Comparison of ENCODE assay signal across 1 cellular context in the genomic region with DNA sequence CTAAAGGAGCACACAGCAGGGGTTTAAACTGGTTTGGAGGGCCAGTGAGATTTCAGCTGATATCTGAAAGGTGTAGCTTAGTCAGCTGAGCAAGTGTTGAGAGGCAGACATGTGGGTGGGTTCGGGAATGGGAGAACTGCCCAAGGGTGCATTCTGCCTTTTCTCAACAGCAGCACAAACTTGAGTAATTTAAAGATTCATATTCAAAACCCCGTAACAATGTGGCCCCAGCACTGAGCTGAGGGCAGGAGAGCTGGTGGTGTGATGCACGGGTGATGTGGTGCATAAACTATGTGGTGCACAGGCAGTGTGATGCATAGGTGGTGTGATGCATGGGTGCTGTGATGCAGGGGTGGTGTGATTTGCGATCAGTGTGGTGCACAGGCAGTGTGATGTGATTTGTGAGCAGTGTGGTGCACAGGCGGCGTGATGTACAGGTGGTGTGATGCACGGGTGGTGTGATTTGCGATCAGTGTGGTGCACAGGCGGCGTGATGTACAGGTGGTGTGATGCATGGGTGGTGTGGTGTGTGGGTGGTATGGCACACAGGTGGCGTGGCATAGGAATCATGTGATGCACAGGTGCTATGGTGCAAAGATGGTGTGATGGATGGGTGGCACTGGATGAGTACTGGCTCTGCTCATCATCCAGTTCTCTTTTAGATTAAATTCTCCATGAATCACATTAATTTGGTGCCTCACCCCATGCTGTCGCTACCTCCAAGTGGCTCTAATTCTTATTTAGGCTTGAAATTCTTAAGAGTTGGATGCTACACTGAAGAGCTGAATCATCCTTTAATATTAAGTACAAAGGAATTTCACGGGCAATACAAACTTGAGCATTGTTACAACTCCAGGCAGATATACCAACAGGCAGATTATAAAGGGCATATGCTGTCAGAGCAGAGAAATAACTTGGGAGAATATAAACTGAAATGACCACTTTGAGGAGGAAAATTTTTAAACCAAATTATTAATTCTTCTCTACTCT.
TF ChIP-seq lines count a peak whose summit lies in the region.

No MANE protein-coding gene starts in this region.

TF ChIP-seq in GM23338, 12 proteins besides CTCF, POLR2A, EP300 and RAD21 (continued from another document):
- TF ChIP-seq, protein P1, sequence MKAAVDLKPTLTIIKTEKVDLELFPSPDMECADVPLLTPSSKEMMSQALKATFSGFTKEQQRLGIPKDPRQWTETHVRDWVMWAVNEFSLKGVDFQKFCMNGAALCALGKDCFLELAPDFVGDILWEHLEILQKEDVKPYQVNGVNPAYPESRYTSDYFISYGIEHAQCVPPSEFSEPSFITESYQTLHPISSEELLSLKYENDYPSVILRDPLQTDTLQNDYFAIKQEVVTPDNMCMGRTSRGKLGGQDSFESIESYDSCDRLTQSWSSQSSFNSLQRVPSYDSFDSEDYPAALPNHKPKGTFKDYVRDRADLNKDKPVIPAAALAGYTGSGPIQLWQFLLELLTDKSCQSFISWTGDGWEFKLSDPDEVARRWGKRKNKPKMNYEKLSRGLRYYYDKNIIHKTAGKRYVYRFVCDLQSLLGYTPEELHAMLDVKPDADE (IDR thresholded peaks at IDR 0.05), result no peak
- TF ChIP-seq STAT1 (IDR thresholded peaks at IDR 0.05; ENCODE audit: unreplicated experiment) (no peak), EZH2phosphoT487 (IDR thresholded peaks at IDR 0.05; ENCODE audit: unreplicated experiment) (no peak), NANOG (IDR thresholded peaks at IDR 0.05; ENCODE audit: borderline replicate concordance) (no peak), EZH2 (IDR thresholded peaks at IDR 0.05; ENCODE audit: low read depth, unreplicated experiment) (no peak), ZNF114 (CRISPR knock-in tag; IDR thresholded peaks at IDR 0.05) (no peak), JUNB (IDR thresholded peaks at IDR 0.05; ENCODE audit: unreplicated experiment) (no peak)
- TF ChIP-seq, protein P2, sequence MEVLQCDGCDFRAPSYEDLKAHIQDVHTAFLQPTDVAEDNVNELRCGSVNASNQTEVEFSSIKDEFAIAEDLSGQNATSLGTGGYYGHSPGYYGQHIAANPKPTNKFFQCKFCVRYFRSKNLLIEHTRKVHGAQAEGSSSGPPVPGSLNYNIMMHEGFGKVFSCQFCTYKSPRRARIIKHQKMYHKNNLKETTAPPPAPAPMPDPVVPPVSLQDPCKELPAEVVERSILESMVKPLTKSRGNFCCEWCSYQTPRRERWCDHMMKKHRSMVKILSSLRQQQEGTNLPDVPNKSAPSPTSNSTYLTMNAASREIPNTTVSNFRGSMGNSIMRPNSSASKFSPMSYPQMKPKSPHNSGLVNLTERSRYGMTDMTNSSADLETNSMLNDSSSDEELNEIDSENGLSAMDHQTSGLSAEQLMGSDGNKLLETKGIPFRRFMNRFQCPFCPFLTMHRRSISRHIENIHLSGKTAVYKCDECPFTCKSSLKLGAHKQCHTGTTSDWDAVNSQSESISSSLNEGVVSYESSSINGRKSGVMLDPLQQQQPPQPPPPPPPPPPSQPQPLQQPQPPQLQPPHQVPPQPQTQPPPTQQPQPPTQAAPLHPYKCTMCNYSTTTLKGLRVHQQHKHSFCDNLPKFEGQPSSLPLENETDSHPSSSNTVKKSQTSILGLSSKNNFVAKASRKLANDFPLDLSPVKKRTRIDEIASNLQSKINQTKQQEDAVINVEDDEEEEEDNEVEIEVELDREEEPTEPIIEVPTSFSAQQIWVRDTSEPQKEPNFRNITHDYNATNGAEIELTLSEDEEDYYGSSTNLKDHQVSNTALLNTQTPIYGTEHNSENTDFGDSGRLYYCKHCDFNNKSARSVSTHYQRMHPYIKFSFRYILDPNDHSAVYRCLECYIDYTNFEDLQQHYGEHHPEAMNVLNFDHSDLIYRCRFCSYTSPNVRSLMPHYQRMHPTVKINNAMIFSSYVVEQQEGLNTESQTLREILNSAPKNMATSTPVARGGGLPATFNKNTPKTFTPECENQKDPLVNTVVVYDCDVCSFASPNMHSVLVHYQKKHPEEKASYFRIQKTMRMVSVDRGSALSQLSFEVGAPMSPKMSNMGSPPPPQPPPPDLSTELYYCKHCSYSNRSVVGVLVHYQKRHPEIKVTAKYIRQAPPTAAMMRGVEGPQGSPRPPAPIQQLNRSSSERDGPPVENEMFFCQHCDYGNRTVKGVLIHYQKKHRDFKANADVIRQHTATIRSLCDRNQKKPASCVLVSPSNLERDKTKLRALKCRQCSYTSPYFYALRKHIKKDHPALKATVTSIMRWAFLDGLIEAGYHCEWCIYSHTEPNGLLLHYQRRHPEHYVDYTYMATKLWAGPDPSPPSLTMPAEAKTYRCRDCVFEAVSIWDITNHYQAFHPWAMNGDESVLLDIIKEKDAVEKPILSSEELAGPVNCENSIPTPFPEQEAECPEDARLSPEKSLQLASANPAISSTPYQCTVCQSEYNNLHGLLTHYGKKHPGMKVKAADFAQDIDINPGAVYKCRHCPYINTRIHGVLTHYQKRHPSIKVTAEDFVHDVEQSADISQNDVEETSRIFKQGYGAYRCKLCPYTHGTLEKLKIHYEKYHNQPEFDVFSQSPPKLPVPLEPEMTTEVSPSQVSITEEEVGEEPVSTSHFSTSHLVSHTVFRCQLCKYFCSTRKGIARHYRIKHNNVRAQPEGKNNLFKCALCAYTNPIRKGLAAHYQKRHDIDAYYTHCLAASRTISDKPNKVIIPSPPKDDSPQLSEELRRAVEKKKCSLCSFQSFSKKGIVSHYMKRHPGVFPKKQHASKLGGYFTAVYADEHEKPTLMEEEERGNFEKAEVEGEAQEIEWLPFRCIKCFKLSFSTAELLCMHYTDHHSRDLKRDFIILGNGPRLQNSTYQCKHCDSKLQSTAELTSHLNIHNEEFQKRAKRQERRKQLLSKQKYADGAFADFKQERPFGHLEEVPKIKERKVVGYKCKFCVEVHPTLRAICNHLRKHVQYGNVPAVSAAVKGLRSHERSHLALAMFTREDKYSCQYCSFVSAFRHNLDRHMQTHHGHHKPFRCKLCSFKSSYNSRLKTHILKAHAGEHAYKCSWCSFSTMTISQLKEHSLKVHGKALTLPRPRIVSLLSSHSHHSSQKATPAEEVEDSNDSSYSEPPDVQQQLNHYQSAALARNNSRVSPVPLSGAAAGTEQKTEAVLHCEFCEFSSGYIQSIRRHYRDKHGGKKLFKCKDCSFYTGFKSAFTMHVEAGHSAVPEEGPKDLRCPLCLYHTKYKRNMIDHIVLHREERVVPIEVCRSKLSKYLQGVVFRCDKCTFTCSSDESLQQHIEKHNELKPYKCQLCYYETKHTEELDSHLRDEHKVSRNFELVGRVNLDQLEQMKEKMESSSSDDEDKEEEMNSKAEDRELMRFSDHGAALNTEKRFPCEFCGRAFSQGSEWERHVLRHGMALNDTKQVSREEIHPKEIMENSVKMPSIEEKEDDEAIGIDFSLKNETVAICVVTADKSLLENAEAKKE (CRISPR knock-in tag; IDR thresholded peaks at IDR 0.05), result no peak
